17 cellular contexts compared by ENCODE assay signal in genomic region chr13:50299546-50300249, GRCh38.
"Had no signal": no experiment of that assay in that cellular context is flagged by ENCODE, and none has a peak within 500 bp of the region (broad histone marks: within the 10 kb centered on the region; RNA-seq: fewer than 3 reads in every experiment).

No MANE protein-coding gene starts in this region.

- H3K27ac ChIP-seq: gastroesophageal sphincter, lower lobe of right lung, neutrophil, transverse colon had no signal

- DNase-seq: activated CD4-positive, alpha-beta T cell treated with anti-CD3 and anti-CD28 coated beads for 4 hours; activated CD8-positive, alpha-beta memory T cell treated with anti-CD3 and anti-CD28 coated beads for 24 hours; activated naive CD4-positive, alpha-beta T cell; aorta; effector CD8-positive, alpha-beta T cell; left colon; lower lobe of right lung; midbrain; naive B cell; posterior cingulate gyrus; retina; stimulated activated CD4-positive, alpha-beta T cell treated with anti-CD3 and anti-CD28 coated beads, Interleukin-4, amount 100 ng/mL, for 24 hours; stimulated activated naive CD8-positive, alpha-beta T cell treated with anti-CD3 and anti-CD28 coated beads, Interleukin-15, Interleukin-2, amounts not matched to agents 100 U/mL and 50 U/mL, for 24 hours; transverse colon had no signal

- H3K4me1 ChIP-seq: gastroesophageal sphincter, lower lobe of right lung, transverse colon had no signal

- H3K9me3 ChIP-seq: gastroesophageal sphincter, lower lobe of right lung, neutrophil, transverse colon had no signal

- ATAC-seq: gastroesophageal sphincter; left colon; lower lobe of right lung; SK-N-SH treated with all-trans-retinoic acid at 6 μM for 48 hours; stimulated activated naive CD8-positive, alpha-beta T cell treated with anti-CD3 and anti-CD28 coated beads, Interleukin-15, Interleukin-2, amounts not matched to agents 100 U/mL and 50 U/mL, for 24 hours had no signal

- H3K4me3 ChIP-seq: gastroesophageal sphincter, lower lobe of right lung, transverse colon had no signal

- H3K36me3 ChIP-seq: gastroesophageal sphincter, lower lobe of right lung, neutrophil, transverse colon had no signal

- H3K27me3 ChIP-seq: gastroesophageal sphincter, neutrophil, transverse colon had no signal
